23 cellular contexts compared by ENCODE assay signal in genomic region chr2:176407711-176408110, GRCh38.
"Had no signal": no experiment of that assay in that cellular context is flagged by ENCODE, and none has a peak within 500 bp of the region (broad histone marks: within the 10 kb centered on the region; RNA-seq: fewer than 3 reads in every experiment).

No MANE protein-coding gene starts in this region.

- H3K4me1 Mint-ChIP-seq: naive thymus-derived CD4-positive, alpha-beta T cell; neural progenitor cell had no signal

- H3K4me1 ChIP-seq: esophagus squamous epithelium, gastroesophageal sphincter, neural progenitor cell, pancreas, stomach had no signal

- ATAC-seq: gastroesophageal sphincter; left cardiac atrium; left ventricle myocardium superior; naive thymus-derived CD4-positive, alpha-beta T cell; pancreas; right cardiac atrium had no signal

- DNase-seq: effector memory CD4-positive, alpha-beta T cell; esophagus squamous epithelium; foreskin fibroblast; glutamatergic neuron; kidney; left cardiac atrium; left ventricle myocardium superior; mesenchymal stem cell; naive thymus-derived CD4-positive, alpha-beta T cell; nucleus accumbens; pancreas; small intestine; stimulated activated CD4-positive, alpha-beta T cell treated with anti-CD3 and anti-CD28 coated beads, Interleukin-12 subunit alpha, Interleukin-12 subunit beta, amount 100 ng/mL, for 4 hours; stimulated activated naive CD4-positive, alpha-beta T cell; stomach; substantia nigra; trophoblast cell had no signal

- H3K27me3 Mint-ChIP-seq: progenitor cell of endocrine pancreas had no signal

- H3K4me3 ChIP-seq: esophagus squamous epithelium, gastroesophageal sphincter, lung, neural progenitor cell, pancreas, stomach, thoracic aorta had no signal

- H3K27ac ChIP-seq: esophagus squamous epithelium, gastroesophageal sphincter, neural progenitor cell, pancreas, stomach, thoracic aorta had no signal

- H3K36me3 Mint-ChIP-seq: naive thymus-derived CD4-positive, alpha-beta T cell; neural progenitor cell had no signal

- H3K27ac Mint-ChIP-seq: naive thymus-derived CD4-positive, alpha-beta T cell; neural progenitor cell; progenitor cell of endocrine pancreas had no signal

- H3K9me3 Mint-ChIP-seq: neural progenitor cell had no signal

- H3K4me2 ChIP-seq: neural progenitor cell had no signal

- H2AFZ ChIP-seq: neural progenitor cell had no signal

- H3K4me3 Mint-ChIP-seq: naive thymus-derived CD4-positive, alpha-beta T cell; neural progenitor cell had no signal

- H3K9ac ChIP-seq: neural progenitor cell had no signal

- H3K36me3 ChIP-seq: esophagus squamous epithelium, gastroesophageal sphincter, neural progenitor cell, pancreas, stomach, thoracic aorta had no signal

- H3K27me3 ChIP-seq: gastroesophageal sphincter, neural progenitor cell, pancreas, stomach had no signal

- H3K9me3 ChIP-seq: esophagus squamous epithelium, gastroesophageal sphincter, pancreas, stomach, thoracic aorta had no signal
